Comparison of ENCODE assay signal across 9 cellular contexts in the genomic region with DNA sequence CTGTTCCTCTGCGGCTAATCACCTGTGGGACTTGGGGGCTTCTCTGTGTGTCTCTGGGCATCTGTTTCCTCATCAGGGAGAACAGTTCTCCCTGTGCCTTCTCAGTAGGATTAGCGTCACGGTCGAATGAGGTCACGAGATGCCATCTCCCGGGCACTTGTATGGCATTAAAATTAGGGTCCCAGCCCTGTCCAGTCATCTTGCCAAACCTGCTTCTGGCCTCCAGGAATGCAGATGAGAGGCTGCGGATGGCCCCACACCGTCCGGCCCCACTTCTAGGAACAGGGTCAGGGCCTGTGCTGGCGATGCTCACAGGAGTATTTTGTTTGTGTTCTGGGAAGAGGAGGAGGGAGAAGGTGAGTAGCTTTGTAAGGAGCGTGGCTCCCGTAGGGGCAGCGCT. TPM values are rescaled to one million over a fixed set of nuclear protein-coding genes. Genes with fewer than 3 reads are reported as not detected.
DNase-seq lines count a peak whose midpoint lies in the region; ATAC-seq and TF ChIP-seq lines count a peak whose summit lies in the region.
"Had no signal": no experiment of that assay in that cellular context is flagged by ENCODE, and none has a peak within 500 bp of the region (broad histone marks: within the 10 kb centered on the region; RNA-seq: fewer than 3 reads in every experiment).

No MANE protein-coding gene starts in this region.

- no peak overlapping the region for H4K8ac ChIP-seq in neuronal stem cell (ENCODE audit: low read depth, low read length)

- H2AFZ ChIP-seq in neuronal stem cell (ENCODE audit: low read length): no peak overlapping the region

- POLR2A ChIA-PET in AG04450 (lab: Yijun Ruan, JAX): interaction anchor here (0.6 kb wide), 1 partner anchor 43 kb away, joined by 3 read pairs; no protein-coding TSS in a partner anchor

- TF ChIP-seq EP300 in Ishikawa (IDR thresholded peaks at IDR 0.05; ENCODE audit: borderline replicate concordance): peak; percentile 75; the same call in 1 of the 2 replicates

- H3K4ac ChIP-seq in neuronal stem cell (ENCODE audit: low read length): no peak overlapping the region

- peak overlapping the region; percentile 18 to 56 for H3K9ac ChIP-seq in duodenal mucosa (ENCODE audit: low read depth in 1 of 2, low read length in 2 of 2)
- no peak overlapping the region for H3K9ac ChIP-seq in neuronal stem cell (ENCODE audit: low read depth, low read length, poor library complexity)

- H3K4me3 ChIP-seq in AG04450 (ENCODE audit: low read depth, low read length) (no peak overlapping the region), duodenal mucosa (ENCODE audit: low read depth in 1 of 2, low read length in 2 of 2) (peak overlapping the region in 1 of 2 donors; percentile 46), neuronal stem cell (ENCODE audit: low read length in 2 of 2) (no peak overlapping the region)

- CTCF ChIA-PET in AG04450 (lab: Charles Lee): interaction anchor here (1.0 kb wide), 2 partner anchors 157 kb away, joined by 3 read pairs; no protein-coding TSS in a partner anchor

- no peak overlapping the region for H2AK5ac ChIP-seq in neuronal stem cell (ENCODE audit: low read depth, low read length)

- no peaks in the 10 kb centered on the region for H3K27me3 ChIP-seq in AG04450 (ENCODE audit: control insufficient read depth, insufficient read depth, low read length)
- no peaks in the 10 kb centered on the region for H3K27me3 ChIP-seq in duodenal mucosa (ENCODE audit: control insufficient read depth in 1 of 2, insufficient read depth in 2 of 2, low read length in 2 of 2)
- H3K27me3 ChIP-seq in neuronal stem cell (ENCODE audit: control insufficient read depth in 3 of 3, insufficient read depth in 3 of 3, low read depth in 1 of 3, low read length in 3 of 3): no peaks in the 10 kb centered on the region

- H2BK15ac ChIP-seq in neuronal stem cell (ENCODE audit: low read length): no peak overlapping the region

- H3K4me2 ChIP-seq in neuronal stem cell (ENCODE audit: insufficient read depth, low read length, poor library complexity, severe bottlenecking): no peak overlapping the region

- no peak overlapping the region for H2BK120ac ChIP-seq in neuronal stem cell (ENCODE audit: low read depth, low read length)

- DNase-seq in AG04450 (ENCODE audit: low read depth, low spot score): no peak
- DNase-seq in neuronal stem cell (ENCODE audit: low spot score): no peak
- no peak for DNase-seq in GM13976 (ENCODE audit: low spot score)
- DNase-seq in hippocampal formation (lab: John Stamatoyannopoulos, UW): no peak
- DNase-seq: GDM1 had no signal

- H3K14ac ChIP-seq in neuronal stem cell (ENCODE audit: low read length): no peak overlapping the region

- ATAC-seq in GM19455 (IDR thresholded peaks at IDR 0.05; ENCODE audit: unreplicated experiment) (no peak), HG03159 (IDR thresholded peaks at IDR 0.05; ENCODE audit: unreplicated experiment) (no peak)

- H3K27ac ChIP-seq in AG04450 (ENCODE audit: low read depth, low read length) (peak overlapping the region; percentile 89), duodenal mucosa (ENCODE audit: low read depth, low read length) (no peak overlapping the region), neuronal stem cell (replicated peaks; ENCODE audit: low read length) (no peak overlapping the region)

- H4K91ac ChIP-seq in neuronal stem cell (ENCODE audit: low read depth, low read length, poor library complexity): no peak overlapping the region

- H2BK5ac ChIP-seq in neuronal stem cell (ENCODE audit: low read length): no peak overlapping the region

- in situ Hi-C loops in GM13976 (cut with MboI; ENCODE audit: low sequenced_read_pairs, unreplicated experiment): no loop called here

- TF ChIP-seq CTCF in AG04450 (IDR thresholded peaks at IDR 0.05; ENCODE audit: low read depth, low read length): no peak
- TF ChIP-seq CTCF in GM13976 (IDR thresholded peaks at IDR 0.05; ENCODE audit: borderline replicate concordance, control extremely low read depth, extremely low read depth, insufficient read depth, missing control alignments): no peak

- H3K9me3 ChIP-seq in AG04450 (ENCODE audit: control insufficient read depth, insufficient read depth, low read length) (no peaks in the 10 kb centered on the region; the same call in 1 of the 2 replicates), duodenal mucosa (ENCODE audit: control insufficient read depth in 1 of 2, low read length in 2 of 2) (no peaks in the 10 kb centered on the region), neuronal stem cell (replicated peaks in 1 of 2; ENCODE audit: control insufficient read depth in 2 of 2, insufficient read depth in 1 of 2, low read depth in 1 of 2, low read length in 2 of 2) (no peaks in the 10 kb centered on the region)

- no CpG with 5 or more reads among the region's 13 CpGs for WGBS in neuronal stem cell (ENCODE audit: extremely low coverage in 2 of 2, insufficient read length in 2 of 2, insufficient replicate concordance in 1 of 2), 2 donors

- peaks cover 35 to 36% of the 10 kb centered on the region in 2 donors for H3K4me1 ChIP-seq in duodenal mucosa (ENCODE audit: control insufficient read depth in 1 of 2, insufficient read depth in 2 of 2, low read length in 2 of 2)
- peaks cover 0 to 7% of the 10 kb centered on the region in 2 donors for H3K4me1 ChIP-seq in neuronal stem cell (ENCODE audit: control insufficient read depth in 2 of 2, insufficient read depth in 1 of 2, low read depth in 1 of 2, low read length in 2 of 2)

- H3K23ac ChIP-seq in neuronal stem cell (ENCODE audit: low read depth, low read length, poor library complexity): no peak overlapping the region

- H2BK12ac ChIP-seq in neuronal stem cell (ENCODE audit: low read length): no peak overlapping the region

- peak overlapping the region; percentile 6 for H3K18ac ChIP-seq in neuronal stem cell (ENCODE audit: low read length)

- H3K79me1 ChIP-seq in neuronal stem cell (ENCODE audit: low read depth, low read length): no peaks in the 10 kb centered on the region

- H3K36me3 ChIP-seq in duodenal mucosa (ENCODE audit: control insufficient read depth in 1 of 2, insufficient read depth in 2 of 2, low read length in 2 of 2): peaks cover 0 to 16% of the 10 kb centered on the region in 2 donors
- H3K36me3 ChIP-seq in neuronal stem cell (replicated peaks in 1 of 2; ENCODE audit: control insufficient read depth in 2 of 2, insufficient read depth in 2 of 2, low read length in 2 of 2): no peaks in the 10 kb centered on the region

- TF ChIP-seq RAD21 in Ishikawa (IDR thresholded peaks at IDR 0.05; ENCODE audit: low read depth): no peak

TF ChIP-seq in Ishikawa, 13 proteins besides CTCF, POLR2A, EP300 and RAD21:
- no peak for TF ChIP-seq ZBTB7A (IDR thresholded peaks at IDR 0.05; ENCODE audit: low read depth)
- TF ChIP-seq TEAD4 (IDR thresholded peaks at IDR 0.05): peak; percentile 94
- TF ChIP-seq TAF1 (IDR thresholded peaks at IDR 0.05; ENCODE audit: low read depth): no peak
- peak; percentile 82 for TF ChIP-seq TCF12 (IDR thresholded peaks at IDR 0.05; ENCODE audit: low read depth)
- TF ChIP-seq YY1 (IDR thresholded peaks at IDR 0.05; ENCODE audit: low read depth): peak; percentile 41; the same call in 1 of the 2 replicates
- TF ChIP-seq CEBPB (IDR thresholded peaks at IDR 0.05): no peak
- TF ChIP-seq, protein P1, sequence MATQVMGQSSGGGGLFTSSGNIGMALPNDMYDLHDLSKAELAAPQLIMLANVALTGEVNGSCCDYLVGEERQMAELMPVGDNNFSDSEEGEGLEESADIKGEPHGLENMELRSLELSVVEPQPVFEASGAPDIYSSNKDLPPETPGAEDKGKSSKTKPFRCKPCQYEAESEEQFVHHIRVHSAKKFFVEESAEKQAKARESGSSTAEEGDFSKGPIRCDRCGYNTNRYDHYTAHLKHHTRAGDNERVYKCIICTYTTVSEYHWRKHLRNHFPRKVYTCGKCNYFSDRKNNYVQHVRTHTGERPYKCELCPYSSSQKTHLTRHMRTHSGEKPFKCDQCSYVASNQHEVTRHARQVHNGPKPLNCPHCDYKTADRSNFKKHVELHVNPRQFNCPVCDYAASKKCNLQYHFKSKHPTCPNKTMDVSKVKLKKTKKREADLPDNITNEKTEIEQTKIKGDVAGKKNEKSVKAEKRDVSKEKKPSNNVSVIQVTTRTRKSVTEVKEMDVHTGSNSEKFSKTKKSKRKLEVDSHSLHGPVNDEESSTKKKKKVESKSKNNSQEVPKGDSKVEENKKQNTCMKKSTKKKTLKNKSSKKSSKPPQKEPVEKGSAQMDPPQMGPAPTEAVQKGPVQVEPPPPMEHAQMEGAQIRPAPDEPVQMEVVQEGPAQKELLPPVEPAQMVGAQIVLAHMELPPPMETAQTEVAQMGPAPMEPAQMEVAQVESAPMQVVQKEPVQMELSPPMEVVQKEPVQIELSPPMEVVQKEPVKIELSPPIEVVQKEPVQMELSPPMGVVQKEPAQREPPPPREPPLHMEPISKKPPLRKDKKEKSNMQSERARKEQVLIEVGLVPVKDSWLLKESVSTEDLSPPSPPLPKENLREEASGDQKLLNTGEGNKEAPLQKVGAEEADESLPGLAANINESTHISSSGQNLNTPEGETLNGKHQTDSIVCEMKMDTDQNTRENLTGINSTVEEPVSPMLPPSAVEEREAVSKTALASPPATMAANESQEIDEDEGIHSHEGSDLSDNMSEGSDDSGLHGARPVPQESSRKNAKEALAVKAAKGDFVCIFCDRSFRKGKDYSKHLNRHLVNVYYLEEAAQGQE (IDR thresholded peaks at IDR 0.05; ENCODE audit: low read depth): no peak
- TF ChIP-seq FOXM1 (IDR thresholded peaks at IDR 0.05; ENCODE audit: borderline replicate concordance, low read depth): no peak; the same call in 1 of the 2 replicates
- TF ChIP-seq NFIC (IDR thresholded peaks at IDR 0.05): peak; percentile 77
- TF ChIP-seq, protein P2, sequence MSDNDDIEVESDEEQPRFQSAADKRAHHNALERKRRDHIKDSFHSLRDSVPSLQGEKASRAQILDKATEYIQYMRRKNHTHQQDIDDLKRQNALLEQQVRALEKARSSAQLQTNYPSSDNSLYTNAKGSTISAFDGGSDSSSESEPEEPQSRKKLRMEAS (IDR thresholded peaks at IDR 0.05): no peak
- TF ChIP-seq, protein P3, sequence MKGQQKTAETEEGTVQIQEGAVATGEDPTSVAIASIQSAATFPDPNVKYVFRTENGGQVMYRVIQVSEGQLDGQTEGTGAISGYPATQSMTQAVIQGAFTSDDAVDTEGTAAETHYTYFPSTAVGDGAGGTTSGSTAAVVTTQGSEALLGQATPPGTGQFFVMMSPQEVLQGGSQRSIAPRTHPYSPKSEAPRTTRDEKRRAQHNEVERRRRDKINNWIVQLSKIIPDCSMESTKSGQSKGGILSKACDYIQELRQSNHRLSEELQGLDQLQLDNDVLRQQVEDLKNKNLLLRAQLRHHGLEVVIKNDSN (IDR thresholded peaks at IDR 0.05): no peak; the same call in 1 of the 2 replicates
- no peak for TF ChIP-seq EGR1 (IDR thresholded peaks at IDR 0.05)
- no peak for TF ChIP-seq CREB1 (IDR thresholded peaks at IDR 0.05; ENCODE audit: low read depth)

RNA-seq across cellular contexts. Expression of a gene that starts 58.5 kb away (rescaled TPM):
- not detected in 2 replicates for polyA plus RNA-seq in AG04450 (2011; rRNA removed)
- not detected in 2 replicates for polyA minus RNA-seq in AG04450 (2011; rRNA and poly(A)+ RNA removed)
- not detected for polyA plus RNA-seq in neuronal stem cell (2013, experiment 1 of 2)
- polyA plus RNA-seq in neuronal stem cell (2013, experiment 2 of 2): not detected
